19 cellular contexts compared by ENCODE assay signal in genomic region chr19:15843823-15844222, GRCh38. TPM values are rescaled to one million over a fixed set of nuclear protein-coding genes. Genes with fewer than 3 reads are reported as not detected.
DNase-seq lines count a peak whose midpoint lies in the region; ATAC-seq and TF ChIP-seq lines count a peak whose summit lies in the region.
"Not testable (repeated sequence)": the region's sequence is repeated elsewhere in the genome, so short reads cannot be mapped to it uniquely, and the experiment has no call there.
"Had no signal": no experiment of that assay in that cellular context is flagged by ENCODE, and none has a peak within 500 bp of the region (broad histone marks: within the 10 kb centered on the region; RNA-seq: fewer than 3 reads in every experiment).

No MANE protein-coding gene starts in this region.

- H3K4me3 Mint-ChIP-seq in CD8-positive, alpha-beta T cell; activated CD4-positive, alpha-beta memory T cell treated with anti-CD3 and anti-CD28 coated beads for 36 hours; activated naive CD8-positive, alpha-beta T cell treated with anti-CD3 and anti-CD28 coated beads, Interleukin-2, amount 10 ng/mL, durations not matched to agents 7 days and 5 days: not testable (repeated sequence)
- H3K4me3 Mint-ChIP-seq in naive thymus-derived CD4-positive, alpha-beta T cell, result peak overlapping the region in 9 of 10 donors; percentile 24 to 79 (median 47)

- 30 to 36% methylated on average over 8 of the region's 8 CpGs for WGBS in thyroid gland, 2 donors

- H3K4me1 Mint-ChIP-seq in CD8-positive, alpha-beta T cell (ENCODE audit: low read depth), result peaks cover 44% of the 10 kb centered on the region
- H3K4me1 Mint-ChIP-seq in activated CD4-positive, alpha-beta memory T cell treated with anti-CD3 and anti-CD28 coated beads for 36 hours (ENCODE audit: low read depth), result peaks cover 28% of the 10 kb centered on the region
- peaks cover 25% of the 10 kb centered on the region for H3K4me1 Mint-ChIP-seq in activated naive CD8-positive, alpha-beta T cell treated with anti-CD3 and anti-CD28 coated beads, Interleukin-2, amount 10 ng/mL, durations not matched to agents 7 days and 5 days
- H3K4me1 Mint-ChIP-seq in naive thymus-derived CD4-positive, alpha-beta T cell, result peaks cover 31 to 58% (median 48%) of the 10 kb centered on the region in 7 donors

- POLR2A ChIA-PET in CD8-positive, alpha-beta T cell (lab: Charles Lee), result interaction anchor here (0.7 to 1.3 kb wide), 6 partner anchors 9 to 379 kb away, joined by 3 to 6 read pairs (median 4); no protein-coding TSS in a partner anchor
- POLR2A ChIA-PET in activated CD4-positive, alpha-beta memory T cell treated with anti-CD3 and anti-CD28 coated beads for 36 hours (lab: Charles Lee), result not testable (repeated sequence)
- POLR2A ChIA-PET in activated naive CD8-positive, alpha-beta T cell treated with anti-CD3 and anti-CD28 coated beads, Interleukin-2, amount 10 ng/mL, durations not matched to agents 7 days and 5 days (lab: Charles Lee), result interaction anchor here (0.9 to 1.4 kb wide), 4 partner anchors 10 to 528 kb away, joined by 3 to 6 read pairs (median 4); no protein-coding TSS in a partner anchor
- POLR2A ChIA-PET in naive thymus-derived CD4-positive, alpha-beta T cell (lab: Charles Lee), result interaction anchor here (0.6 to 1.7 kb wide), 4 partner anchors 9 to 1320 kb away, joined by 3 to 6 read pairs (median 4); no protein-coding TSS in a partner anchor

- peaks cover 30% of the 10 kb centered on the region for H3K4me1 ChIP-seq in CD8-positive, alpha-beta T cell (ENCODE audit: insufficient read depth, low read length)
- peaks cover 28 to 30% of the 10 kb centered on the region in 2 donors for H3K4me1 ChIP-seq in naive thymus-derived CD4-positive, alpha-beta T cell (ENCODE audit: control insufficient read depth in 2 of 2, insufficient read depth in 2 of 2, low read length in 2 of 2)
- not testable (repeated sequence) for H3K4me1 ChIP-seq in thyroid gland

- H3K36me3 ChIP-seq in CD8-positive, alpha-beta T cell (ENCODE audit: insufficient read depth, low read length); naive thymus-derived CD4-positive, alpha-beta T cell (ENCODE audit: control insufficient read depth in 2 of 3, insufficient read depth in 3 of 3, low read length in 3 of 3); thyroid gland: not testable (repeated sequence)

- H3K9me3 Mint-ChIP-seq in CD8-positive, alpha-beta T cell; activated CD4-positive, alpha-beta memory T cell treated with anti-CD3 and anti-CD28 coated beads for 36 hours; activated naive CD8-positive, alpha-beta T cell treated with anti-CD3 and anti-CD28 coated beads, Interleukin-2, amount 10 ng/mL, durations not matched to agents 7 days and 5 days; naive thymus-derived CD4-positive, alpha-beta T cell: not testable (repeated sequence)

- not testable (repeated sequence) for H3K9me3 ChIP-seq in CD8-positive, alpha-beta T cell (ENCODE audit: low read length); naive thymus-derived CD4-positive, alpha-beta T cell (ENCODE audit: control insufficient read depth in 2 of 3, low read length in 3 of 3); thyroid gland

- TF ChIP-seq POLR2A in thyroid gland (IDR thresholded peaks at IDR 0.05), result not testable (repeated sequence)

- in situ Hi-C loops in KBM-7 (cut with MboI; ENCODE audit: low pct_unique_long_range_greater_than_20kb, low sequenced_read_pairs), result not testable (repeated sequence)

- not testable (repeated sequence) for ATAC-seq in CD8-positive, alpha-beta T cell; activated naive CD8-positive, alpha-beta T cell treated with anti-CD3 and anti-CD28 coated beads, Interleukin-2, amount 10 ng/mL, durations not matched to agents 7 days and 5 days (ENCODE audit: low read depth); Right ventricle myocardium superior (ENCODE audit: poor library complexity); naive thymus-derived CD4-positive, alpha-beta T cell

- H3K36me3 Mint-ChIP-seq in CD8-positive, alpha-beta T cell; activated CD4-positive, alpha-beta memory T cell treated with anti-CD3 and anti-CD28 coated beads for 36 hours; activated naive CD8-positive, alpha-beta T cell treated with anti-CD3 and anti-CD28 coated beads, Interleukin-2, amount 10 ng/mL, durations not matched to agents 7 days and 5 days; naive thymus-derived CD4-positive, alpha-beta T cell: not testable (repeated sequence)

- TF ChIP-seq CTCF in CD8-positive, alpha-beta T cell (IDR thresholded peaks at IDR 0.05); thyroid gland (IDR thresholded peaks at IDR 0.05): not testable (repeated sequence)

- not testable (repeated sequence) for H3K27ac ChIP-seq in CD8-positive, alpha-beta T cell (ENCODE audit: low read depth, low read length); naive thymus-derived CD4-positive, alpha-beta T cell (ENCODE audit: low read depth, low read length); thyroid gland

- intact Hi-C loops in CD8-positive, alpha-beta T cell (cut with DNase I, micrococcal nuclease), result loop anchor here in 1 of 2 experiments (5.0 kb wide), 1 partner anchor 1403 kb away; the partner anchor contains the start of gene NR2F6
- intact Hi-C loops in activated CD4-positive, alpha-beta memory T cell treated with anti-CD3 and anti-CD28 coated beads for 36 hours (cut with micrococcal nuclease); Right ventricle myocardium superior (cut with DNase I); thyroid gland (cut with DNase I): not testable (repeated sequence)
- intact Hi-C loops in naive thymus-derived CD4-positive, alpha-beta T cell (cut with micrococcal nuclease), result loop anchor here in 1 of 2 donors (1.0 kb wide), 1 partner anchor 8 kb away; no protein-coding TSS in a partner anchor

- DNase-seq in CD8-positive, alpha-beta T cell; activated CD4-positive, alpha-beta memory T cell treated with anti-CD3 and anti-CD28 coated beads for 36 hours; activated naive CD8-positive, alpha-beta T cell treated with anti-CD3 and anti-CD28 coated beads, Interleukin-2, amount 10 ng/mL, durations not matched to agents 7 days and 5 days: not testable (repeated sequence)
- DNase-seq in KBM-7, result peak; percentile 65
- DNase-seq in OCI-M1 (lab: John Stamatoyannopoulos, UW), result peak; percentile 78
- peak; percentile 59 for DNase-seq in Right ventricle myocardium superior
- peak in 1 of 9 donors; percentile 18 for DNase-seq in naive thymus-derived CD4-positive, alpha-beta T cell
- DNase-seq in thyroid gland, result peak; percentile 23 to 45

- H3K27me3 Mint-ChIP-seq in CD8-positive, alpha-beta T cell (ENCODE audit: low read depth); activated CD4-positive, alpha-beta memory T cell treated with anti-CD3 and anti-CD28 coated beads for 36 hours; activated naive CD8-positive, alpha-beta T cell treated with anti-CD3 and anti-CD28 coated beads, Interleukin-2, amount 10 ng/mL, durations not matched to agents 7 days and 5 days: not testable (repeated sequence)
- peaks cover 0 to 12% (median 0%) of the 10 kb centered on the region in 5 donors for H3K27me3 Mint-ChIP-seq in naive thymus-derived CD4-positive, alpha-beta T cell

- CTCF ChIA-PET in CD8-positive, alpha-beta T cell (lab: Charles Lee), result interaction anchor here (1.8 kb wide), 1 partner anchor 25 kb away, joined by 7 read pairs; no protein-coding TSS in a partner anchor
- CTCF ChIA-PET in activated CD4-positive, alpha-beta memory T cell treated with anti-CD3 and anti-CD28 coated beads for 36 hours (lab: Charles Lee), result not testable (repeated sequence)
- CTCF ChIA-PET in naive thymus-derived CD4-positive, alpha-beta T cell (lab: Charles Lee), result interaction anchor here (0.6 to 0.7 kb wide), 2 partner anchors 32 to 184 kb away, joined by 3 to 5 read pairs; no protein-coding TSS in a partner anchor

- H3K27ac Mint-ChIP-seq in CD8-positive, alpha-beta T cell, result peak overlapping the region; percentile 87
- H3K27ac Mint-ChIP-seq in activated CD4-positive, alpha-beta memory T cell treated with anti-CD3 and anti-CD28 coated beads for 36 hours, result peak overlapping the region; percentile 19
- peak overlapping the region; percentile 69 for H3K27ac Mint-ChIP-seq in activated naive CD8-positive, alpha-beta T cell treated with anti-CD3 and anti-CD28 coated beads, Interleukin-2, amount 10 ng/mL, durations not matched to agents 7 days and 5 days
- H3K27ac Mint-ChIP-seq in naive thymus-derived CD4-positive, alpha-beta T cell, result peak overlapping the region; percentile 44 to 91 (median 86)

- H3K27me3 ChIP-seq in CD8-positive, alpha-beta T cell (ENCODE audit: insufficient read depth, low read length); naive thymus-derived CD4-positive, alpha-beta T cell (ENCODE audit: control insufficient read depth in 2 of 2, insufficient read depth in 2 of 2, low read length in 2 of 2); thyroid gland: not testable (repeated sequence)

- not testable (repeated sequence) for H3K4me3 ChIP-seq in CD8-positive, alpha-beta T cell (ENCODE audit: low read depth, low read length); naive thymus-derived CD4-positive, alpha-beta T cell (ENCODE audit: low read length); thyroid gland (replicated peaks in 1 of 3)

RNA-seq across cellular contexts. Expression of gene OR10H1, which starts 28.4 kb away (rescaled TPM):
- not detected for total RNA-seq in CD8-positive, alpha-beta T cell
- total RNA-seq in activated CD4-positive, alpha-beta memory T cell treated with anti-CD3 and anti-CD28 coated beads for 36 hours, result not detected
- total RNA-seq in activated naive CD8-positive, alpha-beta T cell treated with anti-CD3 and anti-CD28 coated beads, Interleukin-2, amount 10 ng/mL, durations not matched to agents 7 days and 5 days, result not detected
- total RNA-seq in Right ventricle myocardium superior (not detected), thyroid gland (not detected)
- total RNA-seq in naive thymus-derived CD4-positive, alpha-beta T cell, result under 1 TPM in 1 of 5 experiments, not detected in 4; 0.22 TPM
- polyA plus RNA-seq in naive thymus-derived CD4-positive, alpha-beta T cell, result not detected
- total RNA-seq: activated T-helper 1 cell treated with anti-CD3 and anti-CD28 coated beads, Interleukin-12 subunit alpha, Interleukin-12 subunit beta, Interleukin-2, Interleukin-4 antibody, amounts not matched to agents 30 ng/mL and 10 ng/mL and 1 ng/mL, durations not matched to agents 14 hours and 24 hours and 36 hours; ascending aorta; Caco-2; cardiac septum; epithelial cell of proximal tubule; H9; HT1080; Peyer's patch; sciatic nerve; tibial nerve; WTC11 had no signal

RNA-seq across cellular contexts. Expression of gene CYP4F2, which starts 54.1 kb away (rescaled TPM):
- not detected for total RNA-seq in CD8-positive, alpha-beta T cell
- total RNA-seq in activated CD4-positive, alpha-beta memory T cell treated with anti-CD3 and anti-CD28 coated beads for 36 hours, result not detected
- under 1 TPM in 1 of 2 experiments, not detected in 1; 0.33 TPM for total RNA-seq in activated naive CD8-positive, alpha-beta T cell treated with anti-CD3 and anti-CD28 coated beads, Interleukin-2, amount 10 ng/mL, durations not matched to agents 7 days and 5 days
- not detected for total RNA-seq in Right ventricle myocardium superior
- total RNA-seq in naive thymus-derived CD4-positive, alpha-beta T cell, result under 1 TPM in 1 of 5 experiments, not detected in 4; 0.42 TPM
- not detected for polyA plus RNA-seq in naive thymus-derived CD4-positive, alpha-beta T cell
- total RNA-seq in thyroid gland, result not detected
- total RNA-seq: activated T-helper 1 cell treated with anti-CD3 and anti-CD28 coated beads, Interleukin-12 subunit alpha, Interleukin-12 subunit beta, Interleukin-2, Interleukin-4 antibody, amounts not matched to agents 30 ng/mL and 10 ng/mL and 1 ng/mL, durations not matched to agents 14 hours and 24 hours and 36 hours; Caco-2; cardiac septum; epithelial cell of proximal tubule; H9; sciatic nerve; tibial nerve had no signal

RNA-seq across cellular contexts. Expression of gene OR10H5, which starts 56.4 kb away (rescaled TPM):
- total RNA-seq in CD8-positive, alpha-beta T cell, result not detected
- total RNA-seq in activated CD4-positive, alpha-beta memory T cell treated with anti-CD3 and anti-CD28 coated beads for 36 hours, result not detected
- not detected for total RNA-seq in activated naive CD8-positive, alpha-beta T cell treated with anti-CD3 and anti-CD28 coated beads, Interleukin-2, amount 10 ng/mL, durations not matched to agents 7 days and 5 days
- total RNA-seq in Right ventricle myocardium superior (not detected), thyroid gland (not detected)
- total RNA-seq in naive thymus-derived CD4-positive, alpha-beta T cell, result not detected
- polyA plus RNA-seq in naive thymus-derived CD4-positive, alpha-beta T cell, result not detected
- total RNA-seq: activated T-helper 1 cell treated with anti-CD3 and anti-CD28 coated beads, Interleukin-12 subunit alpha, Interleukin-12 subunit beta, Interleukin-2, Interleukin-4 antibody, amounts not matched to agents 30 ng/mL and 10 ng/mL and 1 ng/mL, durations not matched to agents 14 hours and 24 hours and 36 hours; ascending aorta; Caco-2; cardiac septum; epithelial cell of proximal tubule; H9; HT1080; Peyer's patch; sciatic nerve; tibial nerve; WTC11 had no signal

Comparison
In these comparisons a context has a peak if more than half of its experiments do, and no peak if none do; other contexts are left out.
1. H3K27ac Mint-ChIP-seq: peak in every context shown above with its lines; median percentile 87 in CD8-positive, alpha-beta T cell; 86 in naive thymus-derived CD4-positive, alpha-beta T cell; 69 in activated naive CD8-positive, alpha-beta T cell treated with anti-CD3 and anti-CD28 coated beads, Interleukin-2, amount 10 ng/mL, durations not matched to agents 7 days and 5 days; 19 in activated CD4-positive, alpha-beta memory T cell treated with anti-CD3 and anti-CD28 coated beads for 36 hours.